17 cellular contexts compared by ENCODE assay signal in genomic region chr7:128165927-128166420, GRCh38.
DNase-seq lines count a peak whose midpoint lies in the region; ATAC-seq and TF ChIP-seq lines count a peak whose summit lies in the region.
"Had no signal": no experiment of that assay in that cellular context is flagged by ENCODE, and none has a peak within 500 bp of the region (broad histone marks: within the 10 kb centered on the region; RNA-seq: fewer than 3 reads in every experiment).

No MANE protein-coding gene starts in this region.

- H3K27ac ChIP-seq in CD8-positive, alpha-beta T cell (ENCODE audit: low read depth, low read length), result no peak overlapping the region
- no peak overlapping the region for H3K27ac ChIP-seq in naive thymus-derived CD4-positive, alpha-beta T cell (ENCODE audit: low read depth, low read length)
- H3K27ac ChIP-seq: cardiac muscle cell, prostate gland had no signal

- H3K27me3 ChIP-seq in CD8-positive, alpha-beta T cell (ENCODE audit: insufficient read depth, low read length), result peaks cover 13% of the 10 kb centered on the region
- H3K27me3 ChIP-seq in endocrine pancreas (ENCODE audit: control insufficient read depth, insufficient read depth, low read length), result no peaks in the 10 kb centered on the region
- peaks cover 3 to 33% of the 10 kb centered on the region in 2 donors for H3K27me3 ChIP-seq in naive thymus-derived CD4-positive, alpha-beta T cell (ENCODE audit: control insufficient read depth in 2 of 2, insufficient read depth in 2 of 2, low read length in 2 of 2)

- H3K4me3 Mint-ChIP-seq in CD8-positive, alpha-beta T cell, result peak overlapping the region; percentile 57
- H3K4me3 Mint-ChIP-seq in IgD-negative memory B cell, result peak overlapping the region; percentile 81 to 90 (median 88)
- peak overlapping the region; percentile 32 to 88 (median 76) for H3K4me3 Mint-ChIP-seq in naive thymus-derived CD4-positive, alpha-beta T cell
- no peak overlapping the region for H3K4me3 Mint-ChIP-seq in stimulated activated memory B cell treated with anti-CD40 and anti-IgM and Interleukin-4, amounts not matched to agents 10 μg/mL and 1 μg/mL and 100 μg/mL, for 72 hours

- ATAC-seq in CD8-positive, alpha-beta T cell, result no peak
- ATAC-seq in naive thymus-derived CD4-positive, alpha-beta T cell, result no peak
- ATAC-seq in stimulated activated memory B cell treated with anti-CD40 and anti-IgM and Interleukin-4, amounts not matched to agents 10 μg/mL and 1 μg/mL and 100 μg/mL, for 72 hours, result no peak
- ATAC-seq in left cardiac atrium, result no peak
- ATAC-seq: activated CD4-positive, CD25-positive, alpha-beta regulatory T cell treated with anti-CD3 and anti-CD28 coated beads, Interleukin-2, amount 50 U/mL, for 24 hours; activated naive CD4-positive, alpha-beta T cell treated with anti-CD3 and anti-CD28 coated beads, Interleukin-2, amount 50 U/mL, for 72 hours; K562 had no signal

- H3K36me3 ChIP-seq in CD8-positive, alpha-beta T cell (ENCODE audit: insufficient read depth, low read length), result no peaks in the 10 kb centered on the region
- no peaks in the 10 kb centered on the region for H3K36me3 ChIP-seq in endocrine pancreas (ENCODE audit: control insufficient read depth, insufficient read depth, low read length)
- no peaks in the 10 kb centered on the region for H3K36me3 ChIP-seq in naive thymus-derived CD4-positive, alpha-beta T cell (ENCODE audit: control insufficient read depth in 2 of 3, insufficient read depth in 3 of 3, low read length in 3 of 3)
- H3K36me3 ChIP-seq: cardiac muscle cell, prostate gland had no signal

- DNase-seq in CD8-positive, alpha-beta T cell, result no peak
- no peak for DNase-seq in naive thymus-derived CD4-positive, alpha-beta T cell
- no peak for DNase-seq in kidney glomerular epithelial cell (lab: John Stamatoyannopoulos, UW)
- no peak for DNase-seq in left cardiac atrium
- no peak for DNase-seq in NCI-H774 (lab: John Stamatoyannopoulos, UW)
- DNase-seq: DMS 273 treated with DMSO at 0.1 percent for 48 hours; effector CD8-positive, alpha-beta T cell; NCI-H1092; NK-92 treated with Interleukin-12 subunit alpha and Interleukin-12 subunit beta, amount 100 ng/mL, for 24 hours had no signal

- peak overlapping the region; percentile 71 for H3K9ac ChIP-seq in endocrine pancreas (ENCODE audit: control insufficient read depth, insufficient read depth, low read length)

- no peaks in the 10 kb centered on the region for H3K9me3 ChIP-seq in CD8-positive, alpha-beta T cell (ENCODE audit: low read length)
- no peaks in the 10 kb centered on the region for H3K9me3 ChIP-seq in endocrine pancreas (ENCODE audit: control insufficient read depth, low read length)
- H3K9me3 ChIP-seq in naive thymus-derived CD4-positive, alpha-beta T cell (ENCODE audit: control insufficient read depth in 2 of 3, low read length in 3 of 3), result no peaks in the 10 kb centered on the region
- H3K9me3 ChIP-seq: prostate gland had no signal

- H3K9me3 Mint-ChIP-seq in CD8-positive, alpha-beta T cell, result no peaks in the 10 kb centered on the region
- peaks cover 0 to 3% (median 0%) of the 10 kb centered on the region in 3 donors for H3K9me3 Mint-ChIP-seq in IgD-negative memory B cell
- H3K9me3 Mint-ChIP-seq in naive thymus-derived CD4-positive, alpha-beta T cell, result peaks cover 0 to 4% (median 0%) of the 10 kb centered on the region in 11 donors
- no peaks in the 10 kb centered on the region for H3K9me3 Mint-ChIP-seq in stimulated activated memory B cell treated with anti-CD40 and anti-IgM and Interleukin-4, amounts not matched to agents 10 μg/mL and 1 μg/mL and 100 μg/mL, for 72 hours
- H3K9me3 Mint-ChIP-seq: activated naive CD4-positive, alpha-beta T cell treated with anti-CD3 and anti-CD28 coated beads, Interleukin-2, amount 50 U/mL, for 72 hours had no signal

- peaks cover 54% of the 10 kb centered on the region for H3K27me3 Mint-ChIP-seq in CD8-positive, alpha-beta T cell (ENCODE audit: low read depth)
- H3K27me3 Mint-ChIP-seq in IgD-negative memory B cell, result peaks cover 66% of the 10 kb centered on the region
- peaks cover 55 to 74% (median 70%) of the 10 kb centered on the region in 5 donors for H3K27me3 Mint-ChIP-seq in naive thymus-derived CD4-positive, alpha-beta T cell
- H3K27me3 Mint-ChIP-seq in stimulated activated memory B cell treated with anti-CD40 and anti-IgM and Interleukin-4, amounts not matched to agents 10 μg/mL and 1 μg/mL and 100 μg/mL, for 72 hours, result peaks cover 83% of the 10 kb centered on the region

- no peaks in the 10 kb centered on the region for H3K36me3 Mint-ChIP-seq in CD8-positive, alpha-beta T cell
- H3K36me3 Mint-ChIP-seq in IgD-negative memory B cell, result peaks cover 8% of the 10 kb centered on the region
- H3K36me3 Mint-ChIP-seq in naive thymus-derived CD4-positive, alpha-beta T cell, result peaks cover 0 to 7% (median 0%) of the 10 kb centered on the region in 5 donors
- H3K36me3 Mint-ChIP-seq in stimulated activated memory B cell treated with anti-CD40 and anti-IgM and Interleukin-4, amounts not matched to agents 10 μg/mL and 1 μg/mL and 100 μg/mL, for 72 hours, result peaks cover 7% of the 10 kb centered on the region

- H3K27ac Mint-ChIP-seq in CD8-positive, alpha-beta T cell, result no peak overlapping the region
- peak overlapping the region in 1 of 3 donors; percentile 48 for H3K27ac Mint-ChIP-seq in IgD-negative memory B cell
- no peak overlapping the region for H3K27ac Mint-ChIP-seq in naive thymus-derived CD4-positive, alpha-beta T cell
- no peak overlapping the region for H3K27ac Mint-ChIP-seq in stimulated activated memory B cell treated with anti-CD40 and anti-IgM and Interleukin-4, amounts not matched to agents 10 μg/mL and 1 μg/mL and 100 μg/mL, for 72 hours
- H3K27ac Mint-ChIP-seq: activated naive CD4-positive, alpha-beta T cell treated with anti-CD3 and anti-CD28 coated beads, Interleukin-2, amount 50 U/mL, for 72 hours had no signal

- H3K4me1 ChIP-seq in CD8-positive, alpha-beta T cell (ENCODE audit: insufficient read depth, low read length), result peaks cover 22% of the 10 kb centered on the region
- H3K4me1 ChIP-seq in endocrine pancreas (ENCODE audit: control insufficient read depth, insufficient read depth, low read length), result no peaks in the 10 kb centered on the region
- peaks cover 3 to 4% of the 10 kb centered on the region in 2 donors for H3K4me1 ChIP-seq in naive thymus-derived CD4-positive, alpha-beta T cell (ENCODE audit: control insufficient read depth in 2 of 2, insufficient read depth in 2 of 2, low read length in 2 of 2)
- H3K4me1 ChIP-seq: prostate gland had no signal

- H3K4me3 ChIP-seq in CD8-positive, alpha-beta T cell (ENCODE audit: low read depth, low read length), result no peak overlapping the region
- H3K4me3 ChIP-seq in endocrine pancreas (ENCODE audit: control insufficient read depth, insufficient read depth, low read length), result no peak overlapping the region
- no peak overlapping the region for H3K4me3 ChIP-seq in naive thymus-derived CD4-positive, alpha-beta T cell (ENCODE audit: low read length)
- H3K4me3 ChIP-seq: K562 had no signal

- TF ChIP-seq CTCF in CD8-positive, alpha-beta T cell (IDR thresholded peaks at IDR 0.05), result no peak

- peaks cover 25% of the 10 kb centered on the region for H3K4me1 Mint-ChIP-seq in CD8-positive, alpha-beta T cell (ENCODE audit: low read depth)
- H3K4me1 Mint-ChIP-seq in IgD-negative memory B cell, result peaks cover 8 to 10% (median 10%) of the 10 kb centered on the region in 3 donors
- H3K4me1 Mint-ChIP-seq in naive thymus-derived CD4-positive, alpha-beta T cell, result peaks cover 3 to 28% (median 22%) of the 10 kb centered on the region in 7 donors
- H3K4me1 Mint-ChIP-seq in stimulated activated memory B cell treated with anti-CD40 and anti-IgM and Interleukin-4, amounts not matched to agents 10 μg/mL and 1 μg/mL and 100 μg/mL, for 72 hours, result peaks cover 52% of the 10 kb centered on the region

- POLR2A ChIA-PET in CD8-positive, alpha-beta T cell (lab: Charles Lee), result interaction anchor here (0.6 kb wide), 1 partner anchor 206 kb away, joined by 3 read pairs; no protein-coding TSS in a partner anchor
- POLR2A ChIA-PET in naive thymus-derived CD4-positive, alpha-beta T cell (lab: Charles Lee), result no interaction called here

- CTCF ChIA-PET in CD8-positive, alpha-beta T cell (lab: Charles Lee), result interaction anchor here (1.4 kb wide), 1 partner anchor 31 kb away, joined by 5 read pairs; no protein-coding TSS in a partner anchor
- CTCF ChIA-PET in naive thymus-derived CD4-positive, alpha-beta T cell (lab: Charles Lee), result no interaction called here

- intact Hi-C loops in CD8-positive, alpha-beta T cell (cut with DNase I, micrococcal nuclease), result no loop called here
- intact Hi-C loops in naive thymus-derived CD4-positive, alpha-beta T cell (cut with micrococcal nuclease), result no loop called here
- intact Hi-C loops in left cardiac atrium (cut with DNase I), result no loop called here
